8 cellular contexts compared by ENCODE assay signal in genomic region chr2:38533180-38533579, GRCh38.
DNase-seq lines count a peak whose midpoint lies in the region; ATAC-seq and TF ChIP-seq lines count a peak whose summit lies in the region.

No MANE protein-coding gene starts in this region.

- no peaks in the 10 kb centered on the region for H3K27me3 ChIP-seq in A673 (replicated peaks; ENCODE audit: insufficient read depth, low read depth, low read length, poor library complexity)

- BruUV-seq in A673 (replicated peaks; lab: Mats Ljungman, UMichigan), result no TSS peak

- peaks cover 3% of the 10 kb centered on the region for H3K4me1 ChIP-seq in A673 (ENCODE audit: insufficient read depth, low read length, poor library complexity, severe bottlenecking)

- ATAC-seq in GM19035 (IDR thresholded peaks at IDR 0.05; ENCODE audit: unreplicated experiment) (peak; percentile 95), HG02763 (IDR thresholded peaks at IDR 0.05; ENCODE audit: unreplicated experiment) (peak; percentile 98), sciatic nerve (peak; percentile 44)

- H3K36me3 ChIP-seq in A673 (ENCODE audit: insufficient read depth, low read length, poor library complexity, severe bottlenecking), result no peaks in the 10 kb centered on the region

- no peak overlapping the region for H3K27ac ChIP-seq in A673 (ENCODE audit: low read depth, low read length, poor library complexity, severe bottlenecking)

- DNase-seq in MV-4-11 (lab: John Stamatoyannopoulos, UW), result peak; percentile 91
- DNase-seq in sciatic nerve (ENCODE audit: low spot score), result no peak
- DNase-seq in stimulated activated CD4-positive, alpha-beta T cell treated with anti-CD3 and anti-CD28 coated beads, Interleukin-1b, Interleukin-23, amount 100 ng/mL, for 48 hours, result no peak
- no peak for DNase-seq in A673 (ENCODE audit: low spot score)
- DNase-seq in T-helper 9 cell, result no peak
- no peak for DNase-seq in erythroblast (lab: John Stamatoyannopoulos, UW)

- POLR2A ChIA-PET in A673 (lab: Charles Lee; ENCODE audit: low non-redundant PET), result no interaction called here

- intact Hi-C loops in sciatic nerve (cut with DNase I), result no loop called here
- intact Hi-C loops in A673 (cut with micrococcal nuclease; ENCODE audit: unreplicated experiment), result no loop called here

- no peak for TF ChIP-seq POLR2A in erythroblast (IDR thresholded peaks at IDR 0.05; ENCODE audit: low read length)

- H3K4me3 ChIP-seq in A673 (ENCODE audit: low read depth, low read length, poor library complexity, severe bottlenecking), result no peak overlapping the region

- CTCF ChIA-PET in A673 (lab: Charles Lee), result interaction anchor here (0.5 kb wide), 1 partner anchor 148 kb away, joined by 12 read pairs; no protein-coding TSS in a partner anchor

- TF ChIP-seq CTCF in A673 (conservative IDR thresholded peaks at IDR 0.05; ENCODE audit: low read depth, low read length), result no peak

- H3K9me3 ChIP-seq in A673 (ENCODE audit: low read depth, low read length, poor library complexity, severe bottlenecking), result no peaks in the 10 kb centered on the region

Comparison
In these comparisons a context has a peak if more than half of its experiments do, and no peak if none do; other contexts are left out.
1. ATAC-seq: peak in every context shown above with its lines; median percentile 98 in HG02763; 95 in GM19035; 44 in sciatic nerve.